ENCODE assay signal across 7 cellular contexts in genomic region chr6:75208564-75209431, GRCh38. TPM values are rescaled to one million over a fixed set of nuclear protein-coding genes. Genes with fewer than 3 reads are reported as not detected.
A peak's percentile ranks its signal among the peaks of the same experiment; 100 is the strongest.
DNase-seq lines count a peak whose midpoint lies in the region; ATAC-seq and TF ChIP-seq lines count a peak whose summit lies in the region.

No MANE protein-coding gene starts in this region.

- H3K9me3 ChIP-seq in adipocyte (ENCODE audit: control insufficient read depth, low read length) (no peaks in the 10 kb centered on the region), right atrium auricular region (no peaks in the 10 kb centered on the region)

- TF ChIP-seq POLR2A in NB4 (IDR thresholded peaks at IDR 0.05; ENCODE audit: extremely low read depth, insufficient read length), result no peak

- peak; percentile 74 for TF ChIP-seq CTCF in GM12875 (IDR thresholded peaks at IDR 0.05; ENCODE audit: borderline replicate concordance, insufficient read depth, low read depth, low read length)
- TF ChIP-seq CTCF in NB4 (IDR thresholded peaks at IDR 0.05; ENCODE audit: low read depth, low read length), result peak; percentile 94
- peak; percentile 82 to 89 for TF ChIP-seq CTCF in right atrium auricular region (IDR thresholded peaks at IDR 0.05)

- no peak overlapping the region for H3K4me3 ChIP-seq in GM12875 (ENCODE audit: low read depth, low read length)
- no peak overlapping the region for H3K4me3 ChIP-seq in NB4 (ENCODE audit: low read depth, low read length)
- peak overlapping the region; percentile 91 for H3K4me3 ChIP-seq in adipocyte (ENCODE audit: low read length)
- H3K4me3 ChIP-seq in right atrium auricular region, result peak overlapping the region; percentile 14 to 39

- ATAC-seq in HG02623 (IDR thresholded peaks at IDR 0.05; ENCODE audit: unreplicated experiment) (peak; percentile 78), sciatic nerve (peak; percentile 63)

- H3K9ac ChIP-seq in adipocyte (ENCODE audit: low read length), result peak overlapping the region; percentile 94

- intact Hi-C loops in sciatic nerve (cut with DNase I), result loop anchor here (5.0 to 10.0 kb wide), 2 partner anchors 794 to 1116 kb away; no protein-coding TSS in a partner anchor

- H3K27ac ChIP-seq in right atrium auricular region, result peak overlapping the region; percentile 48 to 50

- H3K4me1 ChIP-seq in adipocyte (ENCODE audit: control insufficient read depth, insufficient read depth, low read length) (peaks cover 51% of the 10 kb centered on the region), right atrium auricular region (peaks cover 0 to 69% of the 10 kb centered on the region in 2 donors)

- H3K27me3 ChIP-seq in adipocyte (replicated peaks; ENCODE audit: control insufficient read depth, insufficient read depth, low read length) (no peaks in the 10 kb centered on the region), right atrium auricular region (no peaks in the 10 kb centered on the region)

- DNase-seq in NB4 (ENCODE audit: low read depth) (peak; percentile 82), SW480 (ENCODE audit: low spot score) (peak; percentile 52), adipocyte (ENCODE audit: low read depth) (peak; percentile 95), right atrium auricular region (ENCODE audit: low spot score) (peak; percentile 93), sciatic nerve (ENCODE audit: low spot score) (peak; percentile 94)

- H3K36me3 ChIP-seq in adipocyte (ENCODE audit: control insufficient read depth, insufficient read depth, low read length, severe bottlenecking), result no peaks in the 10 kb centered on the region
- H3K36me3 ChIP-seq in right atrium auricular region, result no peaks in the 10 kb centered on the region

RNA-seq across cellular contexts. Expression of gene COL12A1, which starts 2.9 kb away (rescaled TPM):
- total RNA-seq in right atrium auricular region, result 10 to 100 TPM; 28.6 to 29.7 TPM
- 275 TPM for total RNA-seq in sciatic nerve

RNA-seq across cellular contexts. Expression of gene COX7A2, which starts 34.8 kb away (rescaled TPM):
- 1,000 to 10,000 TPM in 1 of 2 donors, 100 to 1,000 TPM in 1; 647 to 2,028 TPM for total RNA-seq in right atrium auricular region
- total RNA-seq in sciatic nerve, result 223 TPM

Comparison
In these comparisons a context has a peak if more than half of its experiments do, and no peak if none do; other contexts are left out.
1. H3K4me3 ChIP-seq: peak in adipocyte (single experiment) and right atrium auricular region (2 of 2); none in GM12875 (single experiment) and NB4 (single experiment).
2. Peak in every context shown above with its lines, with median percentiles within 50 percentile points of each other: CTCF ChIP-seq and DNase-seq.